In the genomic region with DNA sequence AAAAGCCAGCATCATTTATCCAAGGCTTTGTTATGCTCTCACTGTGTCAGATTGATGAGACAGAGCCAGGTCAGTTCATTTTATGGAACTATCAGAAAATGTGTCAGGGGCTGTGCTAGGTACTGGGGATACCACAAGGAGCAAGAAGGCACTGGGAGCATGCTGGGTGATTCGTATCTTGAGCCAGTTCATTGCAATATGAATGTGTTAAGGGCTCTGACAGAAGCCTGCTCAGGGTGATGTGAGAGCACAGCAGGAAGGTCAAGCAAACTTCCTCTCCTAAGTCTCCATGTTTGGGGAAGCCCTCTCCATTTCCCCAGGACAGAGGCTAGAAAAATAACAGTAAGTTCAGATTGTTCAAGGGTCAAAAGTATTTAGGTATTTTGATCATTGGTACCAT, we compare ENCODE assay signal across 25 cellular contexts. TPM values are rescaled to one million over a fixed set of nuclear protein-coding genes. Genes with fewer than 3 reads are reported as not detected.
DNase-seq lines count a peak whose midpoint lies in the region; ATAC-seq and TF ChIP-seq lines count a peak whose summit lies in the region.
"Had no signal": no experiment of that assay in that cellular context is flagged by ENCODE, and none has a peak within 500 bp of the region (broad histone marks: within the 10 kb centered on the region; RNA-seq: fewer than 3 reads in every experiment).

No MANE protein-coding gene starts in this region.

- no peak overlapping the region for H4K12ac ChIP-seq in trophoblast cell (ENCODE audit: low read depth, low read length)

- no CpG with 5 or more reads among the region's 1 CpG for WGBS in trophoblast cell (ENCODE audit: extremely low coverage, insufficient coverage, insufficient read length)

- no peak overlapping the region for H2BK120ac ChIP-seq in trophoblast cell (ENCODE audit: insufficient read depth, low read length, poor library complexity)

- H3K23ac ChIP-seq in trophoblast cell (ENCODE audit: low read length) = peak overlapping the region; percentile 10

- no peak overlapping the region for H2BK12ac ChIP-seq in trophoblast cell (ENCODE audit: low read length)

- no peaks in the 10 kb centered on the region for H3K27me3 ChIP-seq in trophoblast cell (ENCODE audit: insufficient read depth, low read length)
- H3K27me3 ChIP-seq: BLaER1 had no signal

- H3K36me3 Mint-ChIP-seq in WTC11 = peaks cover 32% of the 10 kb centered on the region

- no peak overlapping the region for H2AFZ ChIP-seq in trophoblast cell (ENCODE audit: insufficient read depth, low read length, poor library complexity)

- H2BK5ac ChIP-seq in trophoblast cell (ENCODE audit: low read depth, low read length, poor library complexity) = no peak overlapping the region

- H3K9me3 Mint-ChIP-seq in WTC11 = peaks cover 40% of the 10 kb centered on the region

- peak; percentile 78 for ATAC-seq in WTC11
- ATAC-seq: HCT116 had no signal

- H3K9ac ChIP-seq in trophoblast cell (ENCODE audit: low read length) = no peak overlapping the region
- H3K9ac ChIP-seq: BLaER1 had no signal

- no peak overlapping the region for H4K91ac ChIP-seq in trophoblast cell (ENCODE audit: low read depth, low read length)

- H3K27ac ChIP-seq in trophoblast cell (ENCODE audit: low read depth, low read length) = no peak overlapping the region
- H3K27ac ChIP-seq: BLaER1, RWPE1 had no signal

- H3K79me1 ChIP-seq in trophoblast cell (ENCODE audit: low read length) = no peaks in the 10 kb centered on the region

- H3K4ac ChIP-seq in trophoblast cell (ENCODE audit: low read depth, low read length) = no peak overlapping the region

- no peaks in the 10 kb centered on the region for H3K79me2 ChIP-seq in trophoblast cell (ENCODE audit: control insufficient read depth, insufficient read depth, low read length, poor library complexity)

- CTCF ChIA-PET in WTC11 (lab: Charles Lee) = no interaction called here

- peaks cover 24% of the 10 kb centered on the region for H3K4me1 Mint-ChIP-seq in WTC11

- H3K4me1 ChIP-seq in trophoblast cell (ENCODE audit: control insufficient read depth in 1 of 2, insufficient read depth in 2 of 2, low read length in 2 of 2) = no peaks in the 10 kb centered on the region
- H3K4me1 ChIP-seq: BLaER1 had no signal

- peaks cover 7% of the 10 kb centered on the region for H3K9me3 ChIP-seq in trophoblast cell (ENCODE audit: insufficient read depth, low read depth, low read length)

- no peaks in the 10 kb centered on the region for H3K36me3 ChIP-seq in trophoblast cell (ENCODE audit: control insufficient read depth in 1 of 2, insufficient read depth in 2 of 2, low read length in 2 of 2)
- H3K36me3 ChIP-seq: BLaER1 had no signal

- no peak overlapping the region for H3K4me3 ChIP-seq in fibroblast of mammary gland (ENCODE audit: control insufficient read depth, low read depth, low read length)
- H3K4me3 ChIP-seq in trophoblast cell (ENCODE audit: low read depth, low read length) = no peak overlapping the region
- H3K4me3 ChIP-seq: BLaER1 had no signal

- H3K18ac ChIP-seq in trophoblast cell (ENCODE audit: low read length) = no peak overlapping the region

- peaks cover 6% of the 10 kb centered on the region for H3K27me3 Mint-ChIP-seq in WTC11 (ENCODE audit: low read depth)

- no peak overlapping the region for H3K4me2 ChIP-seq in trophoblast cell (ENCODE audit: low read length)
- H3K4me2 ChIP-seq: BLaER1 had no signal

- TF ChIP-seq CTCF in WTC11 (IDR thresholded peaks at IDR 0.05) (no peak), fibroblast of mammary gland (conservative IDR thresholded peaks at IDR 0.05; ENCODE audit: control insufficient read depth, insufficient read depth, low read depth, low read length) (no peak)

- peak overlapping the region; percentile 15; the same call in 1 of the 2 replicates for H3K27ac Mint-ChIP-seq in WTC11
- H3K27ac Mint-ChIP-seq: CD4-positive, alpha-beta T cell had no signal

- DNase-seq in M059J (ENCODE audit: low read depth) (peak; percentile 60), WTC11 (ENCODE audit: low spot score) (no peak), fibroblast of mammary gland (ENCODE audit: low read depth) (peak; percentile 33), trophoblast cell (no peak), pons (ENCODE audit: low spot score) (no peak), midbrain (lab: John Stamatoyannopoulos, UW) (no peak)
- no peak for DNase-seq in activated CD4-positive, alpha-beta T cell treated with anti-CD3 and anti-CD28 coated beads for 4 hours
- DNase-seq: CD4-positive, alpha-beta T cell; GOT3; Karpas-422; MV-4-11; NCI-H1105; NCI-H1436 treated with DMSO at 0.1 percent for 48 hours; NCI-H187 treated with DMSO at 0.1 percent for 48 hours; NCI-H2171 treated with DMSO at 0.1 percent for 48 hours; NCI-H524; NCI-H82; NK-92 treated with Interleukin-12 subunit alpha and Interleukin-12 subunit beta, amount 100 ng/mL, for 24 hours; SHP77 treated with DMSO at 0.1 percent for 48 hours had no signal

- H3K14ac ChIP-seq in trophoblast cell (ENCODE audit: low read length) = no peak overlapping the region

- POLR2A ChIA-PET in WTC11 (lab: Charles Lee) = no interaction called here

- H3K4me3 Mint-ChIP-seq in WTC11 = no peak overlapping the region
- H3K4me3 Mint-ChIP-seq: CD4-positive, alpha-beta T cell had no signal

- no peak overlapping the region for H2AK5ac ChIP-seq in trophoblast cell (ENCODE audit: low read length)

- no peak overlapping the region for H4K8ac ChIP-seq in trophoblast cell (ENCODE audit: low read depth, low read length)

TF ChIP-seq in WTC11, 78 proteins besides CTCF, POLR2A, EP300 and RAD21:
- TF ChIP-seq SMAD3 (CRISPR knock-in tag; IDR thresholded peaks at IDR 0.05; ENCODE audit: borderline replicate concordance) = no peak
- TF ChIP-seq ZBTB43 (CRISPR knock-in tag; IDR thresholded peaks at IDR 0.05) = no peak
- no peak for TF ChIP-seq NR2C2 (CRISPR knock-in tag; IDR thresholded peaks at IDR 0.05)
- no peak for TF ChIP-seq EMX1 (CRISPR knock-in tag; IDR thresholded peaks at IDR 0.05)

RNA-seq across cellular contexts. Expression of gene C7, which starts 19.8 kb away (rescaled TPM):
- total RNA-seq in M059J (2014; rRNA removed; shearing (Covaris generic)) = 0.84 and 7.4 TPM in 2 replicates
- 1.4 to 4.5 TPM (median 1.4 TPM) in 3 replicates for total RNA-seq in WTC11 (2021)
- not detected in 2 replicates for polyA plus RNA-seq in trophoblast cell (2013)
- total RNA-seq: A172; CD4-positive, alpha-beta T cell; HT-29; MCF 10A had no signal

Comparison
In these comparisons a context has a peak if more than half of its experiments do, and no peak if none do; other contexts are left out.
1. DNase-seq: peak in M059J (single experiment) and fibroblast of mammary gland (single experiment); none in WTC11 (single experiment), trophoblast cell (0 of 2), pons (single experiment), activated CD4-positive, alpha-beta T cell treated with anti-CD3 and anti-CD28 coated beads for 4 hours (0 of 2) and midbrain (single experiment).